Comparison of ENCODE assay signal across 8 cellular contexts in the genomic region with DNA sequence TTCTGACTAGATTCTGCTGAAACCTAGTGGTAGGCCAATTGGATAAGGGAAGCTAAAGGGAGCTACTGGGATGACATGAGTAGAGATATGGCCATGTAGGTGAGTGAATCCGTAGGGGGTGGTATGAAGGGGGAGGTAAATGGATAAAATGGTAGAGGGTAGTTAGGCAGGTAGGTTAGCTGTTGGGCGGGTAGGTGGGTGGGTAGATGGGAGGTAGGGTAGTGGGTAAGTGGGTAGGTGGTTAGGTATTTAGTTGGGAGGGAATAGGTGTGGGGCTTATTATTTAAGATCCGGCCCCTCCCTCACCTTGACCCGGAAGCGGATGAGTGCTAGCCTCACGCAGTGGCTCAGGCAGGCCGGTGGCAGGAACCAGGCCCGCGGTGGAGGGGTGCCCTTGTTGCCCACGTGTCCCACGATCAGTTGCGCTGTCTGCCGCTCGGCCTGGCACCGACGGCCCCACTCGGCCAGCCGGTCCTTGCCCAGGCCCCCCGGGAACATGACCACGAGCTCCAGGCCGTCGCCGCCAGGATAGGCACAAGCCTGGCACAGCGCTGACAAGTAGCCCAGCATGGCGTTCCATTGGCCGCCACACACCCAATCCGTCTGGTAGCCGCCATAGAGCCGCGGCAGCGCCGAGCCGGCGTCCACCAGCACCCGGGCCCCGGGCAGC. TPM values are rescaled to one million over a fixed set of nuclear protein-coding genes. Genes with fewer than 3 reads are reported as not detected.
DNase-seq lines count a peak whose midpoint lies in the region; TF ChIP-seq lines count a peak whose summit lies in the region.

No MANE protein-coding gene starts in this region.

- H3K4me3 Mint-ChIP-seq in T-helper 1 cell treated with Interleukin-12 subunit alpha and Interleukin-12 subunit beta and Interleukin-4 antibody, amounts not matched to agents 30 μg/mL and 1 μg/mL, for 36 hours = peak overlapping the region; percentile 82

- H3K9me3 ChIP-seq in GM23248 (ENCODE audit: low read depth) (no peaks in the 10 kb centered on the region), hepatocyte (ENCODE audit: low read depth) (no peaks in the 10 kb centered on the region)

- peak; percentile 8 for DNase-seq in GDM1 (lab: John Stamatoyannopoulos, UW)
- peak; percentile 54 for DNase-seq in GM23248
- peak; percentile 53 for DNase-seq in LoVo (ENCODE audit: low spot score)
- DNase-seq in amygdala (lab: John Stamatoyannopoulos, UW) = peak in 54 of 56 donors; percentile 1 to 71 (median 34)
- peak; percentile 46 for DNase-seq in hepatocyte (ENCODE audit: low spot score)
- DNase-seq in retinal pigment epithelial cell (ENCODE audit: low read depth) = no peak
- DNase-seq in OCI-M2 (lab: John Stamatoyannopoulos, UW; ENCODE audit: unreplicated experiment) = no peak

- H3K79me2 ChIP-seq in GM23248 (ENCODE audit: insufficient read depth) (peaks cover 46% of the 10 kb centered on the region), hepatocyte (peaks cover 50% of the 10 kb centered on the region)

- peak overlapping the region; percentile 81 for H3K27ac Mint-ChIP-seq in T-helper 1 cell treated with Interleukin-12 subunit alpha and Interleukin-12 subunit beta and Interleukin-4 antibody, amounts not matched to agents 30 μg/mL and 1 μg/mL, for 36 hours

- H3K4me1 ChIP-seq in GM23248 (ENCODE audit: insufficient read depth) (peaks cover 30% of the 10 kb centered on the region), hepatocyte (ENCODE audit: insufficient read depth) (peaks cover 20% of the 10 kb centered on the region)

- peaks cover 27% of the 10 kb centered on the region for H3F3A ChIP-seq in GM23248 (ENCODE audit: insufficient read depth)

- H3K9me2 ChIP-seq in GM23248 (ENCODE audit: insufficient read depth) (no peaks in the 10 kb centered on the region), hepatocyte (replicated peaks; ENCODE audit: insufficient read depth) (no peaks in the 10 kb centered on the region)

- H3K9me3 Mint-ChIP-seq in T-helper 1 cell treated with Interleukin-12 subunit alpha and Interleukin-12 subunit beta and Interleukin-4 antibody, amounts not matched to agents 30 μg/mL and 1 μg/mL, for 36 hours = no peaks in the 10 kb centered on the region

- H3K4me2 ChIP-seq in GM23248 (ENCODE audit: unreplicated experiment) (peak overlapping the region; percentile 83), hepatocyte (peak overlapping the region; percentile 86)

- peaks cover 37% of the 10 kb centered on the region for H3K4me1 Mint-ChIP-seq in T-helper 1 cell treated with Interleukin-12 subunit alpha and Interleukin-12 subunit beta and Interleukin-4 antibody, amounts not matched to agents 30 μg/mL and 1 μg/mL, for 36 hours (ENCODE audit: low read depth)

- peak overlapping the region; percentile 82 for H3K9ac ChIP-seq in GM23248

- H3K27me3 ChIP-seq in GM23248 (replicated peaks; ENCODE audit: insufficient read depth) (no peaks in the 10 kb centered on the region), hepatocyte (no peaks in the 10 kb centered on the region)

- TF ChIP-seq CTCF in hepatocyte (IDR thresholded peaks at IDR 0.05; ENCODE audit: poor library complexity) = no peak
- no peak for TF ChIP-seq CTCF in retinal pigment epithelial cell (conservative IDR thresholded peaks at IDR 0.05; ENCODE audit: low read depth, low read length)

- H3K36me3 ChIP-seq in GM23248 (ENCODE audit: low read depth) (no peaks in the 10 kb centered on the region), hepatocyte (replicated peaks; ENCODE audit: insufficient read depth, low read depth) (no peaks in the 10 kb centered on the region)

- in situ Hi-C loops in GM23248 (cut with MboI) = no loop called here

- H3K27me3 Mint-ChIP-seq in T-helper 1 cell treated with Interleukin-12 subunit alpha and Interleukin-12 subunit beta and Interleukin-4 antibody, amounts not matched to agents 30 μg/mL and 1 μg/mL, for 36 hours (ENCODE audit: low read depth) = no peaks in the 10 kb centered on the region

- H4K20me1 ChIP-seq in GM23248 (ENCODE audit: insufficient read depth) (no peaks in the 10 kb centered on the region), hepatocyte (ENCODE audit: insufficient read depth, poor library complexity, severe bottlenecking) (no peaks in the 10 kb centered on the region)

- H3K27ac ChIP-seq in GM23248 (peak overlapping the region; percentile 70), hepatocyte (peak overlapping the region; percentile 95)

- WGBS in GM23248 (ENCODE audit: low coverage in 1 of 2, low lambda C conversion rate in 2 of 2, missing lambda C conversion rate in 2 of 2), 2 experiments = 6 to 11% methylated on average over 6 to 15 of the region's 36 CpGs
- 43% methylated on average over 30 of the region's 36 CpGs for WGBS in hepatocyte (ENCODE audit: low lambda C conversion rate, missing lambda C conversion rate)

- peak overlapping the region; percentile 88 for H2AFZ ChIP-seq in GM23248
- peak overlapping the region; percentile 73 for H2AFZ ChIP-seq in hepatocyte

- H3K4me3 ChIP-seq in GM23248 (peak overlapping the region; percentile 79), hepatocyte (peak overlapping the region; percentile 60), retinal pigment epithelial cell (ENCODE audit: low read length) (peak overlapping the region; percentile 63)

- peaks cover 18% of the 10 kb centered on the region for H3K36me3 Mint-ChIP-seq in T-helper 1 cell treated with Interleukin-12 subunit alpha and Interleukin-12 subunit beta and Interleukin-4 antibody, amounts not matched to agents 30 μg/mL and 1 μg/mL, for 36 hours (ENCODE audit: low read depth)

RNA-seq across cellular contexts. Expression of gene FAM120C, which starts 0.7 kb away (rescaled TPM):
- total RNA-seq in GM23248 (2014; rRNA removed; shearing (Covaris generic)) = 4.5 and 4.9 TPM in 2 replicates
- 4.1 and 4.3 TPM in 2 replicates for polyA plus RNA-seq in GM23248 (2016; fragmentation: Nextera tagmentation; extraction: Ambion mirVana)
- total RNA-seq in hepatocyte = 2.3 and 2.6 TPM in 2 replicates
- 4.9 and 5.9 TPM in 2 replicates for polyA plus RNA-seq in hepatocyte

Comparison
In these comparisons a context has a peak if more than half of its experiments do, and no peak if none do; other contexts are left out.
1. DNase-seq: peak in GDM1 (single experiment), GM23248 (single experiment), LoVo (single experiment), amygdala (54 of 56) and hepatocyte (single experiment); none in retinal pigment epithelial cell (single experiment) and OCI-M2 (single experiment).
2. Peak in every context shown above with its lines, with median percentiles within 50 percentile points of each other: H3K4me3 ChIP-seq.